Comparison of ENCODE assay signal across 8 cellular contexts in genomic region chrX:50787099-50787498, GRCh38. TPM values are rescaled to one million over a fixed set of nuclear protein-coding genes. Genes with fewer than 3 reads are reported as not detected.
"Had no signal": no experiment of that assay in that cellular context is flagged by ENCODE, and none has a peak within 500 bp of the region (broad histone marks: within the 10 kb centered on the region; RNA-seq: fewer than 3 reads in every experiment).

No MANE protein-coding gene starts in this region.

- H3K9ac ChIP-seq: KMS-11 had no signal

- H3K4me3 ChIP-seq: K562 had no signal

- ATAC-seq: K562 had no signal

- H3K4me2 ChIP-seq: KMS-11 had no signal

- FAIRE-seq: HTR-8/SVneo, K562 had no signal

- H3K27ac ChIP-seq: HL-60, KMS-11 had no signal

- DNase-seq: IMR-90, KBM-7, KG1 had no signal

RNA-seq across cellular contexts. Expression of gene SHROOM4, which starts 26.9 kb away (rescaled TPM):
- total RNA-seq: K562 had no signal
- polyA plus RNA-seq: IgD-negative memory B cell, K562 had no signal
